ENCODE assay signal across 8 cellular contexts in the genomic region with DNA sequence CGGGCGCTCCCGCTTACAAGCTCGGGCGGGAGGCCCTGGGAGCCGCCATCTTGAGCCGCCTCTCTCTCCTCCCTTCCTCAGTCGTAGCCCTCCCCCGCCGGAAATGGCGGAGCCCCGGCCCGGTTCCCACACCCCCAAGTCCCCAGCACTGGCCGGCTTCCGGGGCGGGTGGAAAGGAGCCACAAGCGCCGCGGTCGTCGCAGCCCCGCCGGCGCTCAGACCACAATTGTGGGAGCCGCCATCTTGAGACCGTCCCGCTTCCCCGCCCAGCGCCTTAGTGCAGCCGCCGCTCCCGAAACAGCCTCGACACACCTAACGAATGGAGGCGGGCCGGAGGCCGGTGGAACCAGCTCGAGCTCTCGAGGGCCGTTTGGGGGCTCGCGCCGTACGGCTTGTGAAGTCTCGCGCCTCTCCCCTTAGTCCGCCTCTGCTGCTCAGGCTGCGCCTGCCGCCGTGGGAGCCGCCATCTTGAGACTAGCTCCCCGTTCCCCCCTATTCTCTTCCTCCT. TPM values are rescaled to one million over a fixed set of nuclear protein-coding genes. Genes with fewer than 3 reads are reported as not detected.
DNase-seq lines count a peak whose midpoint lies in the region; ATAC-seq and TF ChIP-seq lines count a peak whose summit lies in the region.

No MANE protein-coding gene starts in this region.

- ATAC-seq in GM19397 (IDR thresholded peaks at IDR 0.05; ENCODE audit: unreplicated experiment), result peak; percentile 36

- H3K36me3 ChIP-seq in NT2/D1 (ENCODE audit: insufficient read depth, insufficient read length, low read length), result peaks cover 29% of the 10 kb centered on the region

- H3K4me1 ChIP-seq in NT2/D1 (ENCODE audit: insufficient read depth, insufficient read length), result peaks cover 5% of the 10 kb centered on the region

- peak overlapping the region; percentile 100 for H3K27ac Mint-ChIP-seq in CD14-positive monocyte
- peak overlapping the region; percentile 100 for H3K27ac Mint-ChIP-seq in endothelial cell (ENCODE audit: unreplicated experiment)

- no peaks in the 10 kb centered on the region for H3K27me3 ChIP-seq in NT2/D1 (ENCODE audit: insufficient read depth, insufficient read length)

- H3K9ac ChIP-seq in NT2/D1 (ENCODE audit: insufficient read length, low read depth), result peak overlapping the region; percentile 95

- intact Hi-C loops in CD14-positive monocyte (cut with micrococcal nuclease), result loop anchor here (5.0 kb wide), 2 partner anchors 36 to 41 kb away; no protein-coding TSS in a partner anchor

- TF ChIP-seq CTCF in CD14-positive monocyte (IDR thresholded peaks at IDR 0.05) (no peak), endothelial cell (IDR thresholded peaks at IDR 0.05; ENCODE audit: unreplicated experiment) (no peak)

- peak; percentile 90 for DNase-seq in CD14-positive monocyte (ENCODE audit: low spot score)
- DNase-seq in HPDE6-E6E7 (ENCODE audit: extremely low spot score), result peak; percentile 99
- DNase-seq in NT2/D1 (ENCODE audit: low read depth, low spot score), result peak; percentile 36
- peak; percentile 91 for DNase-seq in activated CD8-positive, alpha-beta memory T cell treated with anti-CD3 and anti-CD28 coated beads, Interleukin-2, amount 50 U/mL, for 4 hours
- DNase-seq in endothelial cell (ENCODE audit: low spot score), result peak; percentile 72
- DNase-seq in middle frontal gyrus (ENCODE audit: extremely low spot score, low spot score), result peak; percentile 79
- peak; percentile 81 to 82 for DNase-seq in stimulated activated CD8-positive, alpha-beta memory T cell treated with anti-CD3 and anti-CD28 coated beads, Interleukin-2, amount 100 ng/mL, for 1 hour (ENCODE audit: low read depth in 2 of 2)

- H3K9me3 ChIP-seq in NT2/D1 (ENCODE audit: insufficient read depth, low read length), result no peaks in the 10 kb centered on the region

- peaks cover 56% of the 10 kb centered on the region for H3K4me1 Mint-ChIP-seq in CD14-positive monocyte
- H3K4me1 Mint-ChIP-seq in endothelial cell (ENCODE audit: unreplicated experiment), result peaks cover 25% of the 10 kb centered on the region

- H3K36me3 Mint-ChIP-seq in CD14-positive monocyte (peaks cover 4 to 17% of the 10 kb centered on the region in 2 donors), endothelial cell (ENCODE audit: low read depth, unreplicated experiment) (peaks cover 3% of the 10 kb centered on the region)

- peak overlapping the region; percentile 82 for H3K4me3 ChIP-seq in NT2/D1 (ENCODE audit: insufficient read length, low read depth)

- H3K9me3 Mint-ChIP-seq in CD14-positive monocyte (peaks cover 0 to 21% (median 8%) of the 10 kb centered on the region in 7 donors), endothelial cell (ENCODE audit: unreplicated experiment) (no peaks in the 10 kb centered on the region)

- peaks cover 0 to 50% (median 0%) of the 10 kb centered on the region in 3 donors for H3K27me3 Mint-ChIP-seq in CD14-positive monocyte (ENCODE audit: low read depth in 3 of 3)
- H3K27me3 Mint-ChIP-seq in endothelial cell (ENCODE audit: unreplicated experiment), result peaks cover 12% of the 10 kb centered on the region

- peak overlapping the region; percentile 99 to 100 for H3K4me3 Mint-ChIP-seq in CD14-positive monocyte
- peak overlapping the region; percentile 100 for H3K4me3 Mint-ChIP-seq in endothelial cell (ENCODE audit: unreplicated experiment)

RNA-seq across cellular contexts. Expression of gene HCFC1, which starts 0.4 kb away (rescaled TPM):
- 1 to 10 TPM; 1.9 to 3.8 TPM for polyA plus RNA-seq in CD14-positive monocyte
- 74.6 TPM for total RNA-seq in endothelial cell (ENCODE audit: unreplicated experiment)

RNA-seq across cellular contexts. Expression of gene TMEM187, which starts 1.4 kb away (rescaled TPM):
- 1 to 10 TPM; 2.8 to 4.9 TPM for polyA plus RNA-seq in CD14-positive monocyte
- 12.0 TPM for total RNA-seq in endothelial cell (ENCODE audit: unreplicated experiment)

RNA-seq across cellular contexts. Expression of gene RENBP, which starts 26.7 kb away (rescaled TPM):
- polyA plus RNA-seq in CD14-positive monocyte, result 1 to 10 TPM; 2.7 to 3.8 TPM
- 19.3 TPM for total RNA-seq in endothelial cell (ENCODE audit: unreplicated experiment)

RNA-seq across cellular contexts. Expression of gene NAA10, which starts 36.3 kb away (rescaled TPM):
- polyA plus RNA-seq in CD14-positive monocyte, result 10 to 100 TPM; 46.7 to 47.9 TPM
- total RNA-seq in endothelial cell (ENCODE audit: unreplicated experiment), result 85.5 TPM

RNA-seq across cellular contexts. Expression of gene ARHGAP4, which starts 45.1 kb away (rescaled TPM):
- polyA plus RNA-seq in CD14-positive monocyte, result 10 to 100 TPM; 51.5 to 64.4 TPM
- 72.2 TPM for total RNA-seq in endothelial cell (ENCODE audit: unreplicated experiment)

Comparison
In these comparisons a context has a peak if more than half of its experiments do, and no peak if none do; other contexts are left out.
1. Peak in every context shown above with its lines: DNase-seq, ATAC-seq and H3K4me3 ChIP-seq.
2. DNase-seq: peak in every context shown above with its lines; median percentile 99 in HPDE6-E6E7; 91 in activated CD8-positive, alpha-beta memory T cell treated with anti-CD3 and anti-CD28 coated beads, Interleukin-2, amount 50 U/mL, for 4 hours; 90 in CD14-positive monocyte; 82 in stimulated activated CD8-positive, alpha-beta memory T cell treated with anti-CD3 and anti-CD28 coated beads, Interleukin-2, amount 100 ng/mL, for 1 hour; 79 in middle frontal gyrus; 72 in endothelial cell; 36 in NT2/D1.